In genomic region chr1:18234790-18235242, GRCh38 we compare ENCODE assay signal across 9 cellular contexts.
A peak's percentile ranks its signal among the peaks of the same experiment; 100 is the strongest.
DNase-seq lines count a peak whose midpoint lies in the region; ATAC-seq, FAIRE-seq and TF ChIP-seq lines count a peak whose summit lies in the region.
"Had no signal": no experiment of that assay in that cellular context is flagged by ENCODE, and none has a peak within 500 bp of the region (broad histone marks: within the 10 kb centered on the region; RNA-seq: fewer than 3 reads in every experiment).

No MANE protein-coding gene starts in this region.

- peaks cover 1% of the 10 kb centered on the region for H3K79me1 ChIP-seq in neuronal stem cell (ENCODE audit: low read depth, low read length)

- H2BK120ac ChIP-seq in neuronal stem cell (ENCODE audit: low read depth, low read length), result no peak overlapping the region

- no peak overlapping the region for H3K23ac ChIP-seq in neuronal stem cell (ENCODE audit: low read depth, low read length, poor library complexity)

- no peaks in the 10 kb centered on the region for H3K27me3 ChIP-seq in PC-3 (ENCODE audit: low read length)
- H3K27me3 ChIP-seq in neuronal stem cell (ENCODE audit: control insufficient read depth in 3 of 3, insufficient read depth in 3 of 3, low read depth in 1 of 3, low read length in 3 of 3), result no peaks in the 10 kb centered on the region

- WGBS in neuronal stem cell (ENCODE audit: extremely low coverage in 2 of 2, insufficient read length in 2 of 2, insufficient replicate concordance in 1 of 2), 2 donors, result no CpG with 5 or more reads among the region's 6 CpGs

- no peak overlapping the region for H3K14ac ChIP-seq in neuronal stem cell (ENCODE audit: low read length)

- H2BK15ac ChIP-seq in neuronal stem cell (ENCODE audit: low read length), result no peak overlapping the region

- BruUV-seq in PC-3 (replicated peaks; lab: Mats Ljungman, UMichigan), result no TSS peak

- H3K9me2 ChIP-seq in PC-3 (replicated peaks; ENCODE audit: low read length), result no peaks in the 10 kb centered on the region

- no peak overlapping the region for H2BK12ac ChIP-seq in neuronal stem cell (ENCODE audit: low read length)

- no peak overlapping the region for H3K18ac ChIP-seq in neuronal stem cell (ENCODE audit: low read length)

- no peaks in the 10 kb centered on the region for H4K20me1 ChIP-seq in PC-3 (ENCODE audit: low read length)

- no peak overlapping the region for H2AK5ac ChIP-seq in neuronal stem cell (ENCODE audit: low read depth, low read length)

- DNase-seq in NCI-H2227 (lab: John Stamatoyannopoulos, UW; ENCODE audit: unreplicated experiment), result peak; percentile 47
- DNase-seq in NCI-H2227 treated with DMSO at 0.1 percent for 48 hours (lab: John Stamatoyannopoulos, UW), result no peak
- peak; percentile 41 for DNase-seq in HTR-8/SVneo (ENCODE audit: insufficient read length, low spot score)
- DNase-seq in PC-3, result peak; percentile 64
- peak; percentile 7 for DNase-seq in epithelial cell of esophagus (ENCODE audit: low read depth)
- peak; percentile 75 for DNase-seq in neuronal stem cell (ENCODE audit: low spot score)
- DNase-seq: activated naive CD8-positive, alpha-beta T cell treated with anti-CD3 and anti-CD28 coated beads, Interleukin-2, amount 10 ng/mL, durations not matched to agents 7 days and 5 days had no signal

- H3K36me3 ChIP-seq in PC-3 (ENCODE audit: low read depth, low read length), result no peaks in the 10 kb centered on the region
- no peaks in the 10 kb centered on the region for H3K36me3 ChIP-seq in neuronal stem cell (replicated peaks in 1 of 2; ENCODE audit: control insufficient read depth in 2 of 2, insufficient read depth in 2 of 2, low read length in 2 of 2)

- no peak overlapping the region for H3K27ac ChIP-seq in PC-3 (ENCODE audit: low read length)
- no peak overlapping the region for H3K27ac ChIP-seq in neuronal stem cell (replicated peaks; ENCODE audit: low read length)

- no peak overlapping the region for H3K4ac ChIP-seq in neuronal stem cell (ENCODE audit: low read length)

- no peak overlapping the region for H4K91ac ChIP-seq in neuronal stem cell (ENCODE audit: low read depth, low read length, poor library complexity)

- no peaks in the 10 kb centered on the region for H3K79me2 ChIP-seq in PC-3 (ENCODE audit: low read length)

- no peak overlapping the region for H2AFZ ChIP-seq in PC-3 (ENCODE audit: low read length)
- H2AFZ ChIP-seq in neuronal stem cell (ENCODE audit: low read length), result no peak overlapping the region

- H3K4me2 ChIP-seq in PC-3 (ENCODE audit: low read length), result no peak overlapping the region
- no peak overlapping the region for H3K4me2 ChIP-seq in neuronal stem cell (ENCODE audit: insufficient read depth, low read length, poor library complexity, severe bottlenecking)

- TF ChIP-seq CTCF in PC-3 (conservative IDR thresholded peaks at IDR 0.05; ENCODE audit: low read depth, low read length) (peak; percentile 73), epithelial cell of esophagus (IDR thresholded peaks at IDR 0.05; ENCODE audit: insufficient read depth, low read depth, low read length, missing control alignments) (peak; percentile 34)

- POLR2A ChIA-PET in PC-3 (lab: Charles Lee; ENCODE audit: unreplicated experiment), result no interaction called here

- no peak overlapping the region for H2BK5ac ChIP-seq in neuronal stem cell (ENCODE audit: low read length)

- H3F3A ChIP-seq in PC-3 (ENCODE audit: low read length, unreplicated experiment), result no peaks in the 10 kb centered on the region

- FAIRE-seq in HTR-8/SVneo (lab: Jason Lieb, UNC), result no peak

- ATAC-seq in PC-3 (peak; percentile 40; the same call in 1 of the 2 replicates), HG02588 (IDR thresholded peaks at IDR 0.05; ENCODE audit: unreplicated experiment) (no peak), HG03175 (IDR thresholded peaks at IDR 0.05; ENCODE audit: unreplicated experiment) (no peak)

- no peak overlapping the region for H3K4me3 ChIP-seq in PC-3 (ENCODE audit: low read length)
- H3K4me3 ChIP-seq in epithelial cell of esophagus (ENCODE audit: low read length), result no peak overlapping the region
- H3K4me3 ChIP-seq in neuronal stem cell (ENCODE audit: low read length in 2 of 2), result no peak overlapping the region

- H3K4me1 ChIP-seq in PC-3 (ENCODE audit: insufficient read depth, low read length) (no peaks in the 10 kb centered on the region), neuronal stem cell (ENCODE audit: control insufficient read depth in 2 of 2, insufficient read depth in 1 of 2, low read depth in 1 of 2, low read length in 2 of 2) (peaks cover 0 to 7% of the 10 kb centered on the region in 2 donors)

- no peak overlapping the region for H4K8ac ChIP-seq in neuronal stem cell (ENCODE audit: low read depth, low read length)

- intact Hi-C loops in PC-3 (cut with micrococcal nuclease), result no loop called here

- CTCF ChIA-PET in PC-3 (lab: Charles Lee), result no interaction called here

- H3K9ac ChIP-seq in PC-3 (ENCODE audit: low read length) (no peak overlapping the region), neuronal stem cell (ENCODE audit: low read depth, low read length, poor library complexity) (no peak overlapping the region)

- peaks cover 6% of the 10 kb centered on the region; the same call in 1 of the 2 replicates for H3K9me3 ChIP-seq in PC-3 (ENCODE audit: low read length)
- peaks cover 3 to 5% of the 10 kb centered on the region in 2 donors for H3K9me3 ChIP-seq in neuronal stem cell (replicated peaks in 1 of 2; ENCODE audit: control insufficient read depth in 2 of 2, insufficient read depth in 1 of 2, low read depth in 1 of 2, low read length in 2 of 2)
